1 cellular context compared by ENCODE assay signal in the genomic region with DNA sequence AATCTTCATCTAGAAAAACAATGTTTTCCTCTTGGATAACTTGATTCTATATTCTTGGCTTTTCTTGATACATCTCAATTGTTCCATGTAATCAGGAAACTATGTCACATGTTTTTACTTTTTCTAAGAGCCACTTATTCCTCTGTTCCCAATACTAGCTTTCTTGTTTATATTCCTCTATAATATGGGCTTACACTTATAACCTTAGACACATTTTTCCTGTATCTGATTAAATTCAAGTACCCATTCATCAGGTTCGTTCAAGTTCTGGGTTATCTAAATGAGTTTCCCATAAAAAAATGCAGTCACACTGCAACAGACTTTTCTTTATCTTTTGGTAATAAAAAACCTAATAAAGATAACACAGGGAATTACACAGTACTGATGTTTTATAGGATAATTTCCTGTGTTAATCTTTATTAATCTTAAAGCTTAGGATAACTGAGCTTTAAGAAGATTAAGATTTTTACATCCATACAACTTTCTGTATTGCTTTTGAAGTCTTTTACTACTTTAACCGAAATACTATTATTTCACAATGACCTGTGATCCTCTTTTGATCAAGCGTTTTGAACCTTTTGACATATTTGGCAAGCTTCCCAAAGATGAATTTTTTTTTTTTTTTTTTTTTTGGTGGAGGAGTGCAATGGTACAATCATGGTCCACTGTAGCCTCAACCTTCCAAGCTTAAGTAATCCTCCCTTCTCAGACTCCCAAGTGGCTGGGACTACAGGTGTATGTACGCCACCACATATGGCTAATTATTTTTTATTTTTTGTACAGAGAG.
TF ChIP-seq lines count a peak whose summit lies in the region.

No MANE protein-coding gene starts in this region.

TF ChIP-seq in HEK293, 187 proteins besides CTCF, POLR2A, EP300 and RAD21 (continued from another document):
- TF ChIP-seq, protein P1, sequence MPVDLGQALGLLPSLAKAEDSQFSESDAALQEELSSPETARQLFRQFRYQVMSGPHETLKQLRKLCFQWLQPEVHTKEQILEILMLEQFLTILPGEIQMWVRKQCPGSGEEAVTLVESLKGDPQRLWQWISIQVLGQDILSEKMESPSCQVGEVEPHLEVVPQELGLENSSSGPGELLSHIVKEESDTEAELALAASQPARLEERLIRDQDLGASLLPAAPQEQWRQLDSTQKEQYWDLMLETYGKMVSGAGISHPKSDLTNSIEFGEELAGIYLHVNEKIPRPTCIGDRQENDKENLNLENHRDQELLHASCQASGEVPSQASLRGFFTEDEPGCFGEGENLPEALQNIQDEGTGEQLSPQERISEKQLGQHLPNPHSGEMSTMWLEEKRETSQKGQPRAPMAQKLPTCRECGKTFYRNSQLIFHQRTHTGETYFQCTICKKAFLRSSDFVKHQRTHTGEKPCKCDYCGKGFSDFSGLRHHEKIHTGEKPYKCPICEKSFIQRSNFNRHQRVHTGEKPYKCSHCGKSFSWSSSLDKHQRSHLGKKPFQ (tag by site-specific recombination; IDR thresholded peaks at IDR 0.05): peak; percentile 90
- TF ChIP-seq KLF10 (tag by site-specific recombination; IDR thresholded peaks at IDR 0.05) (peak; percentile 68), ZSCAN23 (tag by site-specific recombination; IDR thresholded peaks at IDR 0.05) (no peak)
